Comparison of ENCODE assay signal across 8 cellular contexts in genomic region chr9:135797507-135798302, GRCh38.
A peak's percentile ranks its signal among the peaks of the same experiment; 100 is the strongest.
DNase-seq lines count a peak whose midpoint lies in the region; ATAC-seq and TF ChIP-seq lines count a peak whose summit lies in the region.

No MANE protein-coding gene starts in this region.

- BruUV-seq in PC-9 (replicated peaks; lab: Mats Ljungman, UMichigan): no TSS peak

- intact Hi-C loops in PC-9 (cut with micrococcal nuclease; ENCODE audit: unreplicated experiment): loop anchor here (5.0 kb wide), 1 partner anchor 325 kb away; no protein-coding TSS in a partner anchor
- intact Hi-C loops in left colon (cut with DNase I, micrococcal nuclease): no loop called here

- H3K9me3 ChIP-seq in PC-9 (ENCODE audit: insufficient read depth, low read depth) (no peaks in the 10 kb centered on the region), thoracic aorta (no peaks in the 10 kb centered on the region)

- no peak overlapping the region for H3K27ac ChIP-seq in PC-9
- peak overlapping the region in 1 of 2 donors; percentile 36 for H3K27ac ChIP-seq in thoracic aorta

- DNase-seq in AG20443 (ENCODE audit: low spot score) (peak; percentile 86), GM13977 (ENCODE audit: low spot score) (peak; percentile 74), PC-9 (peak in 1 of 2 experiments; percentile 33), T47D (ENCODE audit: low read depth in 1 of 2, low spot score in 1 of 2) (peak; percentile 66 to 67), left colon (peak in 1 of 2 donors; percentile 41), thoracic aorta (ENCODE audit: low spot score) (no peak)

- no peaks in the 10 kb centered on the region for H4K20me1 ChIP-seq in PC-9 (ENCODE audit: insufficient read depth)

- no peaks in the 10 kb centered on the region for H3K79me2 ChIP-seq in PC-9 (ENCODE audit: low read depth)

- POLR2A ChIA-PET in PC-9 (lab: Charles Lee; ENCODE audit: unreplicated experiment): no interaction called here

- H3K27me3 ChIP-seq in PC-9 (ENCODE audit: insufficient read depth, low read depth) (no peaks in the 10 kb centered on the region), thoracic aorta (replicated peaks; ENCODE audit: insufficient read depth) (no peaks in the 10 kb centered on the region)

- H3K36me3 ChIP-seq in PC-9 (ENCODE audit: low read depth): no peaks in the 10 kb centered on the region
- no peaks in the 10 kb centered on the region for H3K36me3 ChIP-seq in thoracic aorta

- TF ChIP-seq CTCF in GM13977 (IDR thresholded peaks at IDR 0.05; ENCODE audit: extremely low read depth, insufficient read depth, missing control alignments) (peak; percentile 70), PC-9 (conservative IDR thresholded peaks at IDR 0.05) (peak; percentile 53), thoracic aorta (IDR thresholded peaks at IDR 0.05) (peak; percentile 68)

- no peaks in the 10 kb centered on the region for H3K9me2 ChIP-seq in PC-9 (ENCODE audit: insufficient read depth)

- no peak overlapping the region for H2AFZ ChIP-seq in PC-9

- H3K4me1 ChIP-seq in PC-9 (replicated peaks; ENCODE audit: insufficient read depth): no peaks in the 10 kb centered on the region
- peaks cover 8 to 23% of the 10 kb centered on the region in 2 donors for H3K4me1 ChIP-seq in thoracic aorta (ENCODE audit: control insufficient read depth in 1 of 2, low read depth in 2 of 2)

- H3K4me2 ChIP-seq in PC-9: no peak overlapping the region

- no peaks in the 10 kb centered on the region for H3F3A ChIP-seq in PC-9 (ENCODE audit: insufficient read depth, low read depth)

- in situ Hi-C loops in GM13977 (cut with MboI; ENCODE audit: low pct_unique_long_range_greater_than_20kb, low sequenced_read_pairs, unreplicated experiment) (no loop called here), T47D (cut with HindIII; ENCODE audit: low pct_unique_long_range_greater_than_20kb, low sequenced_read_pairs) (no loop called here)

- ATAC-seq in left colon: peak; percentile 50
- ATAC-seq in thoracic aorta (ENCODE audit: insufficient number of reproducible peaks, low FRiP score, low read depth): peak; percentile 64
- no peak for ATAC-seq in HG02973 (IDR thresholded peaks at IDR 0.05; ENCODE audit: unreplicated experiment)
- ATAC-seq in HG03045 (IDR thresholded peaks at IDR 0.05; ENCODE audit: unreplicated experiment): no peak

- no peak overlapping the region for H3K4me3 ChIP-seq in PC-9
- H3K4me3 ChIP-seq in thoracic aorta: no peak overlapping the region

- CTCF ChIA-PET in PC-9 (lab: Charles Lee): interaction anchor here (0.6 kb wide), 1 partner anchor 271 kb away, joined by 12 read pairs; no protein-coding TSS in a partner anchor

Comparison
In these comparisons a context has a peak if more than half of its experiments do, and no peak if none do; other contexts are left out.
1. ATAC-seq: peak in left colon (single experiment) and thoracic aorta (single experiment); none in HG02973 (single experiment) and HG03045 (single experiment).
2. Peak in every context shown above with its lines, with median percentiles within 50 percentile points of each other: CTCF ChIP-seq.